31 cellular contexts compared by ENCODE assay signal in the genomic region with DNA sequence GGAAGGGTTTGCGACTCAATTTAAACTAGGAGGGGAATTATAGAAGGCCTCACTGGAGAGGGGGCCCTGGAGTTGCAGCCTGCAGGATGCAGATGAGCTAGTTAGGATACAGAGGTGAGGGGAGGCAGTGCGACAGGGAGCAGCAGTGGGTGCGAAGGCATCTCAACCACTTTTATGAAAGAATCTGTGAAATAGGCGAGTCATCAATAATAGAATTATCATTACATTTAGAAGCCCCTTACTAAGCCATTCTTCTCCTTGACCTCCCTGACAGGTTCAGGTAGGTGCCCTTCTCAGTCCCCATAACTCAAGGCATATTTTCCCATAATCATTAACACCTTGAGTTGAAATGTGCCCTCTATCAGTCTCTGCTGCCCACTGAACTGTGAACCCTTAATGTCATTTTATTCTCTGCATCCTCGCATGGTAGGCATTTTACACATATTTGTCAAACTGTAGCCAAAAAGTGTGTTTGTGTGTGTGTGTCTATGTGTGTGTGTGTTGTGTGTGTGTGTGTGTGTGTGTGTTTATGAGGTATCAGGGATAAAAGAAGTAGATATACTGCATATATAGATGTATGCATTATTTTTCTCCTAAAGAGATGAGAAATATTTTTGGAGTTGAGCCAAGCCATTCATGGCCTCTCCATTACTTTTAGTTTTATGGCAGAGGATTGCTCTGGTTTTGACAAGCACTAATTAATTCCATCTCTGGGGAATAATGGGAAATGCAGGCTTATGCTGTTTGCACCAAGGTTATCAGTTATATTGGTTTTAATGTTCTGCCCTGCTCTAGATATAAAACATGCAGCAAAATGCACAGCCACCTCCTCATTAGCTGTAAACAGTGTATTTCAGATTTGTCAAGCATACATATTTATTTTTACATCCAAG.
A peak's percentile ranks its signal among the peaks of the same experiment; 100 is the strongest.
DNase-seq lines count a peak whose midpoint lies in the region; ATAC-seq, FAIRE-seq and TF ChIP-seq lines count a peak whose summit lies in the region.
"Had no signal": no experiment of that assay in that cellular context is flagged by ENCODE, and none has a peak within 500 bp of the region (broad histone marks: within the 10 kb centered on the region; RNA-seq: fewer than 3 reads in every experiment).

No MANE protein-coding gene starts in this region.

- no peaks in the 10 kb centered on the region for H3K36me3 ChIP-seq in BE2C
- no peaks in the 10 kb centered on the region for H3K36me3 ChIP-seq in IMR-90 (ENCODE audit: control insufficient read depth, insufficient read depth, low read length)
- H3K36me3 ChIP-seq: left lung, thoracic aorta, uterus had no signal

- in situ Hi-C loops in IMR-90 (cut with MboI; ENCODE audit: low sequenced_read_pairs) = no loop called here

- H3K27me3 ChIP-seq in BE2C (peaks cover 6% of the 10 kb centered on the region; the same call in 1 of the 2 replicates), IMR-90 (ENCODE audit: control insufficient read depth, insufficient read depth, low read length) (no peaks in the 10 kb centered on the region)
- H3K27me3 ChIP-seq: foreskin keratinocyte, left lung, uterus had no signal

- no peak overlapping the region; the same call in 1 of the 2 replicates for H4K5ac ChIP-seq in IMR-90 (ENCODE audit: low read depth, low read length)

- H2AK5ac ChIP-seq in IMR-90 (ENCODE audit: low read depth, low read length) = peak overlapping the region; percentile 82; the same call in 1 of the 2 replicates

- no peak overlapping the region for H3K4me2 ChIP-seq in IMR-90 (ENCODE audit: low read depth, low read length)
- H3K4me2 ChIP-seq: PC-9 had no signal

- peaks cover 6% of the 10 kb centered on the region; the same call in 1 of the 2 replicates for H3K9me1 ChIP-seq in IMR-90 (ENCODE audit: insufficient read depth, low read length)

- CTCF ChIA-PET in IMR-90 (lab: Yijun Ruan, JAX) = interaction anchor here (0.6 kb wide), 2 partner anchors 729 to 748 kb away, joined by 3 read pairs; no protein-coding TSS in a partner anchor

- peak overlapping the region; percentile 89 for H2AK9ac ChIP-seq in IMR-90 (replicated peaks; ENCODE audit: low read depth, low read length, poor library complexity)

- H2BK15ac ChIP-seq in IMR-90 (ENCODE audit: low read depth, low read length) = peak overlapping the region; percentile 95; the same call in 2 of the 3 replicates

- H3K4me3 Mint-ChIP-seq in activated T-cell treated with anti-CD3 and anti-CD28 coated beads, Interleukin-2, amount 50 U/mL, for 24 hours = no peak overlapping the region
- H3K4me3 Mint-ChIP-seq: activated CD4-positive, alpha-beta memory T cell treated with anti-CD3 and anti-CD28 coated beads, Interleukin-2, amount 10 ng/mL, durations not matched to agents 7 days and 5 days; immature natural killer cell; natural killer cell treated with Interleukin-12 subunit alpha and Interleukin-12 subunit beta and Interleukin-15 and Interleukin-18, amount 100 ng/mL, for 72 hours had no signal

- peak overlapping the region; percentile 91 for H2BK5ac ChIP-seq in IMR-90 (ENCODE audit: low read depth, low read length, poor library complexity, severe bottlenecking)

- H3K4me3 ChIP-seq in BE2C (ENCODE audit: low read depth, low read length) = no peak overlapping the region
- no peak overlapping the region for H3K4me3 ChIP-seq in IMR-90 (ENCODE audit: insufficient read depth, low read depth, low read length)
- H3K4me3 ChIP-seq in fibroblast of villous mesenchyme (ENCODE audit: low read depth, low read length) = no peak overlapping the region
- H3K4me3 ChIP-seq: left lung, PC-9, thoracic aorta, uterus had no signal

- H4K91ac ChIP-seq in IMR-90 (ENCODE audit: insufficient read depth, low read depth, low read length) = peak overlapping the region; percentile 66

- no peak overlapping the region for H3K27ac ChIP-seq in IMR-90 (ENCODE audit: insufficient read depth, low read length)
- H3K27ac ChIP-seq: C4-2B, foreskin keratinocyte, left lung, PC-9, uterus had no signal

- H3K36me3 Mint-ChIP-seq in activated T-cell treated with anti-CD3 and anti-CD28 coated beads, Interleukin-2, amount 50 U/mL, for 24 hours (ENCODE audit: low read depth) = no peaks in the 10 kb centered on the region
- H3K36me3 Mint-ChIP-seq: immature natural killer cell; natural killer cell treated with Interleukin-12 subunit alpha and Interleukin-12 subunit beta and Interleukin-15 and Interleukin-18, amount 100 ng/mL, for 72 hours had no signal

- H3K9ac ChIP-seq in IMR-90 (ENCODE audit: low read depth, low read length) = no peak overlapping the region

- dilution Hi-C loops in IMR-90 (cut with HindIII; ENCODE audit: low sequenced_read_pairs, unreplicated experiment) = no loop called here

- intact Hi-C loops in IMR-90 (cut with micrococcal nuclease) = no loop called here

- FAIRE-seq in RCC 7860 (lab: Jason Lieb, UNC) = peak; percentile 74
- FAIRE-seq: D721Med, GM19239 had no signal

- peak overlapping the region; percentile 4; the same call in 1 of the 2 replicates for H3K23ac ChIP-seq in IMR-90 (ENCODE audit: low read depth, low read length)

- POLR2A ChIA-PET in IMR-90 (lab: Charles Lee; ENCODE audit: unreplicated experiment) = no interaction called here

- no peaks in the 10 kb centered on the region for H3K79me1 ChIP-seq in IMR-90 (ENCODE audit: low read depth in 1 of 2, low read length in 2 of 2)

- ATAC-seq in IMR-90 (ENCODE audit: low read depth) (no peak), GM18519 (IDR thresholded peaks at IDR 0.05; ENCODE audit: low FRiP score, unreplicated experiment) (no peak)
- ATAC-seq: foreskin keratinocyte; left lung; natural killer cell treated with Interleukin-12 subunit alpha and Interleukin-12 subunit beta and Interleukin-15 and Interleukin-18, amount 100 ng/mL, for 72 hours; sciatic nerve had no signal

- H4K8ac ChIP-seq in IMR-90 (ENCODE audit: low read depth in 2 of 2, low read length in 2 of 2) = peak overlapping the region in 1 of 2 experiments; percentile 77; a peak in 3 of 4 replicates

- no peaks in the 10 kb centered on the region for H3K4me1 Mint-ChIP-seq in activated T-cell treated with anti-CD3 and anti-CD28 coated beads, Interleukin-2, amount 50 U/mL, for 24 hours (ENCODE audit: low read depth)
- H3K4me1 Mint-ChIP-seq: activated CD4-positive, alpha-beta memory T cell treated with anti-CD3 and anti-CD28 coated beads, Interleukin-2, amount 10 ng/mL, durations not matched to agents 7 days and 5 days; immature natural killer cell had no signal

- no peak for TF ChIP-seq POLR2A in IMR-90 (IDR thresholded peaks at IDR 0.05; ENCODE audit: low read depth, low read length)

- no peak overlapping the region; the same call in 1 of the 2 replicates for H3K18ac ChIP-seq in IMR-90 (ENCODE audit: low read depth, low read length)

- peaks cover 12% of the 10 kb centered on the region for H3K4me1 ChIP-seq in BE2C
- H3K4me1 ChIP-seq in IMR-90 (ENCODE audit: control insufficient read depth, insufficient read depth, low read length) = peaks cover 7% of the 10 kb centered on the region
- H3K4me1 ChIP-seq: left lung, uterus had no signal

- H2AFZ ChIP-seq in IMR-90 (replicated peaks; ENCODE audit: low read length, poor library complexity) = peak overlapping the region; percentile 34
- H2AFZ ChIP-seq: PC-9 had no signal

- H3K27ac Mint-ChIP-seq in activated T-cell treated with anti-CD3 and anti-CD28 coated beads, Interleukin-2, amount 50 U/mL, for 24 hours = no peak overlapping the region
- H3K27ac Mint-ChIP-seq: activated CD4-positive, alpha-beta memory T cell treated with anti-CD3 and anti-CD28 coated beads, Interleukin-2, amount 10 ng/mL, durations not matched to agents 7 days and 5 days; immature natural killer cell; natural killer cell treated with Interleukin-12 subunit alpha and Interleukin-12 subunit beta and Interleukin-15 and Interleukin-18, amount 100 ng/mL, for 72 hours had no signal

- H4K20me1 ChIP-seq in IMR-90 (ENCODE audit: insufficient read depth, low read length) = no peaks in the 10 kb centered on the region

- peak overlapping the region; percentile 88 for H2BK120ac ChIP-seq in IMR-90 (ENCODE audit: low read depth, low read length)

- H3K14ac ChIP-seq in IMR-90 (replicated peaks; ENCODE audit: low read depth, low read length) = peak overlapping the region; percentile 70

- DNase-seq in BE2C (peak; percentile 34), IMR-90 (no peak), RCC 7860 (ENCODE audit: low spot score) (no peak), fibroblast of villous mesenchyme (ENCODE audit: low read depth) (peak; percentile 43), germinal center (ENCODE audit: low spot score) (no peak), NOMO-1 treated with DMSO at 0.1 percent for 48 hours (lab: John Stamatoyannopoulos, UW; ENCODE audit: unreplicated experiment) (no peak)
- no peak for DNase-seq in activated T-cell treated with anti-CD3 and anti-CD28 coated beads, Interleukin-2, amount 50 U/mL, for 24 hours
- DNase-seq: activated CD4-positive, alpha-beta memory T cell treated with anti-CD3 and anti-CD28 coated beads, Interleukin-2, amount 10 ng/mL, durations not matched to agents 7 days and 5 days; activated CD4-positive, CD25-positive, alpha-beta regulatory T cell treated with anti-CD3 and anti-CD28 coated beads, Interleukin-2, amount 50 U/mL, for 72 hours; activated gamma-delta T cell; activated T-cell treated with anti-CD3 and anti-CD28 coated beads for 4 hours; effector CD4-positive, alpha-beta T cell; foreskin keratinocyte; hippocampal formation; immature natural killer cell; left lung; midbrain; NCI-H1436 treated with DMSO at 0.1 percent for 48 hours; NCI-H774; PC-9; posterior cingulate gyrus; SIG-M5; stimulated activated naive CD4-positive, alpha-beta T cell treated with Interleukin-2 at 50 U/mL for 16 hours; uterus had no signal

- no peak overlapping the region for H3K56ac ChIP-seq in IMR-90 (ENCODE audit: extremely low read depth, insufficient read depth, low read length)

- H3K9me3 ChIP-seq in BE2C (no peaks in the 10 kb centered on the region), IMR-90 (ENCODE audit: control insufficient read depth, insufficient read depth, low read length) (no peaks in the 10 kb centered on the region)
- H3K9me3 ChIP-seq: thoracic aorta, uterus had no signal

- H3K27me3 Mint-ChIP-seq in activated T-cell treated with anti-CD3 and anti-CD28 coated beads, Interleukin-2, amount 50 U/mL, for 24 hours = no peaks in the 10 kb centered on the region
- H3K27me3 Mint-ChIP-seq: activated CD4-positive, alpha-beta memory T cell treated with anti-CD3 and anti-CD28 coated beads, Interleukin-2, amount 10 ng/mL, durations not matched to agents 7 days and 5 days had no signal

- 100% methylated on average over 1 of the region's 5 CpGs; no CpG with 5 or more reads in 1 of the 2 experiments for WGBS in IMR-90 (ENCODE audit: extremely low coverage in 2 of 2, insufficient read length in 1 of 2), 2 experiments

- H3K9me3 Mint-ChIP-seq in activated T-cell treated with anti-CD3 and anti-CD28 coated beads, Interleukin-2, amount 50 U/mL, for 24 hours = peaks cover 3% of the 10 kb centered on the region

- TF ChIP-seq RAD21 in IMR-90 (IDR thresholded peaks at IDR 0.05; ENCODE audit: low read length) = no peak

- BruUV-seq in IMR-90 (replicated peaks; lab: Mats Ljungman, UMichigan) = no TSS peak

- H2BK20ac ChIP-seq in IMR-90 (ENCODE audit: low read depth, low read length) = peak overlapping the region; percentile 96

- TF ChIP-seq CTCF in BE2C (IDR thresholded peaks at IDR 0.05; ENCODE audit: low read depth, low read length) (no peak), IMR-90 (conservative IDR thresholded peaks at IDR 0.05; ENCODE audit: low read depth, low read length) (no peak), fibroblast of villous mesenchyme (IDR thresholded peaks at IDR 0.05; ENCODE audit: insufficient read depth, low read depth, low read length) (no peak)

- H3K4ac ChIP-seq in IMR-90 (ENCODE audit: low read depth, low read length) = peak overlapping the region; percentile 82

Comparison
In these comparisons a context has a peak if more than half of its experiments do, and no peak if none do; other contexts are left out.
1. DNase-seq: peak in BE2C (single experiment) and fibroblast of villous mesenchyme (single experiment); none in IMR-90 (single experiment), RCC 7860 (single experiment), germinal center (single experiment), activated T-cell treated with anti-CD3 and anti-CD28 coated beads, Interleukin-2, amount 50 U/mL, for 24 hours (single experiment) and NOMO-1 treated with DMSO at 0.1 percent for 48 hours (single experiment).